29 cellular contexts compared by ENCODE assay signal in the genomic region with DNA sequence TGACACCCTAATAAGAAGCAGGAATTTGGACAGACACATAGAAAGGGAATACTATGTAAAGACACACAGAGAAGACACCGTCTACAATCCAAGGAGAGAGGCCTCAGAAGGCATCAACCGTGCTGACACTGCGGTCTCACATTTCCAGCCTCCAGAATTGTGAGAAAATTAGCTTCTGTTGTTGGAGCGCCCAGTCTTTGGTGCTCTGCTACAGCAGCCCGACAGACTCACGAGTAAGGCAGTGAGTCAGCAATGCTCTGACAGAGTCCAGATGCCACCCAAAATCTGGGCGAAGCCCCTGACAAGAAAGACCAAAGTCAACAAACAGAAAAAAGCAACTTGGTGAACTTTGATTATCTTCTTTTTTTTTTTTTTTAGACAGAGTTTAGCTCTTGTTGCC. TPM values are rescaled to one million over a fixed set of nuclear protein-coding genes. Genes with fewer than 3 reads are reported as not detected.
DNase-seq lines count a peak whose midpoint lies in the region; ATAC-seq, FAIRE-seq and TF ChIP-seq lines count a peak whose summit lies in the region.
"Had no signal": no experiment of that assay in that cellular context is flagged by ENCODE, and none has a peak within 500 bp of the region (broad histone marks: within the 10 kb centered on the region; RNA-seq: fewer than 3 reads in every experiment).

No MANE protein-coding gene starts in this region.

- peak overlapping the region; percentile 39; the same call in 1 of the 2 replicates for H3K4me2 ChIP-seq in HepG2 (ENCODE audit: low read depth, low read length)
- H3K4me2 ChIP-seq in hepatocyte = no peak overlapping the region

- intact Hi-C loops in HepG2 (cut with micrococcal nuclease; ENCODE audit: unreplicated experiment) = no loop called here
- intact Hi-C loops in right lobe of liver (cut with DNase I) = loop anchor here in 1 of 2 donors (10.0 kb wide), 1 partner anchor 134 kb away; no protein-coding TSS in a partner anchor
- intact Hi-C loops in kidney (cut with DNase I) = no loop called here

- no TSS peak for BruUV-seq in HepG2 (replicated peaks; lab: Mats Ljungman, UMichigan)

- peaks cover 2 to 23% of the 10 kb centered on the region in 2 experiments; a peak in 2 of 5 replicates for H3K27me3 ChIP-seq in HepG2 (ENCODE audit: control insufficient read depth in 1 of 2, insufficient read depth in 2 of 2, low read length in 2 of 2)
- H3K27me3 ChIP-seq in right lobe of liver = no peaks in the 10 kb centered on the region
- no peaks in the 10 kb centered on the region for H3K27me3 ChIP-seq in hepatocyte
- H3K27me3 ChIP-seq: suprapubic skin, upper lobe of right lung had no signal

- H3K9me2 ChIP-seq in hepatocyte (replicated peaks; ENCODE audit: insufficient read depth) = no peaks in the 10 kb centered on the region

- DNase-seq in HepG2 (ENCODE audit: low spot score) (no peak), right lobe of liver (no peak), cardiac fibroblast (ENCODE audit: low read depth in 2 of 2) (peak; percentile 10 to 62), hepatocyte (ENCODE audit: low spot score) (peak; percentile 37), pons (ENCODE audit: low spot score) (no peak), kidney (no peak), NCI-H2081 (lab: John Stamatoyannopoulos, UW) (no peak)
- DNase-seq: 8988T; activated CD4-positive, CD25-positive, alpha-beta regulatory T cell; activated T-cell treated with anti-CD3 and anti-CD28 coated beads, Interleukin-2, amount 50 U/mL, for 72 hours; AML-193; CD4-positive, alpha-beta memory T cell; central memory CD4-positive, alpha-beta T cell; dermis blood vessel endothelial cell; DMS53; HCEC 1CT; Karpas-422; midbrain; naive thymus-derived CD8-positive, alpha-beta T cell; NCI-H1417; NCI-H2029; NK-92 treated with Interleukin-12 subunit alpha and Interleukin-12 subunit beta, amount 100 ng/mL, for 24 hours; nucleus accumbens; stimulated activated naive B cell treated with anti-CD40 and anti-IgM and Interleukin-4, amounts not matched to agents 10 μg/mL and 1 μg/mL and 100 μg/mL, for 72 hours; upper lobe of right lung had no signal

- TF ChIP-seq CTCF in HepG2 (CRISPR knock-in tag; IDR thresholded peaks at IDR 0.05) (no peak), right lobe of liver (IDR thresholded peaks at IDR 0.05) (no peak), cardiac fibroblast (IDR thresholded peaks at IDR 0.05; ENCODE audit: low read depth, low read length) (no peak), hepatocyte (IDR thresholded peaks at IDR 0.05; ENCODE audit: poor library complexity) (no peak), kidney (IDR thresholded peaks at IDR 0.05; ENCODE audit: borderline replicate concordance, extremely low read depth, insufficient read depth) (no peak)

- POLR2A ChIA-PET in HepG2 (lab: Yijun Ruan, JAX) = interaction anchor here (1.3 kb wide), 1 partner anchor 15 kb away, joined by 5 read pairs; no protein-coding TSS in a partner anchor

- H3K9ac ChIP-seq in HepG2 (ENCODE audit: insufficient read depth, low read depth, low read length) (no peak overlapping the region), kidney (ENCODE audit: low read length in 2 of 2) (no peak overlapping the region)

- no peak for TF ChIP-seq EP300 in HepG2 (IDR thresholded peaks at IDR 0.05; ENCODE audit: low read depth in 2 of 2, low read length in 2 of 2)
- TF ChIP-seq EP300 in HepG2 (CRISPR knock-in tag; IDR thresholded peaks at IDR 0.05; ENCODE audit: borderline replicate concordance) = no peak

- H3K27ac ChIP-seq in HepG2 (ENCODE audit: extremely low read length, insufficient read depth, low read length) (no peak overlapping the region), right lobe of liver (no peak overlapping the region), hepatocyte (peak overlapping the region; percentile 59), kidney (ENCODE audit: low read depth in 2 of 2, low read length in 2 of 2) (no peak overlapping the region)
- H3K27ac ChIP-seq: suprapubic skin, upper lobe of right lung had no signal

- no peaks in the 10 kb centered on the region for H4K20me1 ChIP-seq in HepG2 (ENCODE audit: insufficient read depth, low read length)
- no peaks in the 10 kb centered on the region for H4K20me1 ChIP-seq in hepatocyte (ENCODE audit: insufficient read depth, poor library complexity, severe bottlenecking)

- CTCF ChIA-PET in HepG2 (lab: Yijun Ruan, JAX; ENCODE audit: low intra/inter-chr PET ratio, low total read pairs) = no interaction called here

- TF ChIP-seq POLR2A in HepG2 (IDR thresholded peaks at IDR 0.05; ENCODE audit: insufficient read depth in 1 of 2, low read depth in 2 of 2, low read length in 2 of 2) (no peak), right lobe of liver (IDR thresholded peaks at IDR 0.05) (no peak)

- H3K36me3 ChIP-seq in HepG2 (replicated peaks in 1 of 2; ENCODE audit: control insufficient read depth in 1 of 2, insufficient read depth in 2 of 2, low read length in 2 of 2) (no peaks in the 10 kb centered on the region), right lobe of liver (no peaks in the 10 kb centered on the region), hepatocyte (replicated peaks; ENCODE audit: insufficient read depth, low read depth) (no peaks in the 10 kb centered on the region), kidney (ENCODE audit: control insufficient read depth in 1 of 2, insufficient read depth in 2 of 2, low read length in 2 of 2) (no peaks in the 10 kb centered on the region)
- H3K36me3 ChIP-seq: suprapubic skin, upper lobe of right lung had no signal

- H3K9me3 ChIP-seq in HepG2 (ENCODE audit: low read length) (no peaks in the 10 kb centered on the region), right lobe of liver (no peaks in the 10 kb centered on the region), hepatocyte (ENCODE audit: low read depth) (no peaks in the 10 kb centered on the region), kidney (ENCODE audit: control insufficient read depth in 1 of 2, low read length in 2 of 2) (peaks cover 0 to 3% of the 10 kb centered on the region in 2 donors)
- H3K9me3 ChIP-seq: suprapubic skin, upper lobe of right lung had no signal

- WGBS in HepG2 (ENCODE audit: low lambda C conversion rate) = 31% methylated on average over 5 of the region's 7 CpGs
- 81% methylated on average over 7 of the region's 7 CpGs for WGBS in right lobe of liver (ENCODE audit: insufficient coverage, low coverage, low lambda C conversion rate, missing lambda C conversion rate)
- WGBS in hepatocyte (ENCODE audit: low lambda C conversion rate, missing lambda C conversion rate) = 40% methylated on average over 7 of the region's 7 CpGs

- in situ Hi-C loops in HepG2 (cut with HindIII; ENCODE audit: extremely low pct_ligation_motif_present, low pct_unique_long_range_greater_than_20kb) = loop anchor here (10.0 kb wide), 1 partner anchor 144 kb away; no protein-coding TSS in a partner anchor

- ATAC-seq in HepG2 (no peak; the same call in 2 of the 3 replicates), right lobe of liver (no peak), GM18870 (IDR thresholded peaks at IDR 0.05; ENCODE audit: unreplicated experiment) (no peak)
- ATAC-seq: activated T-cell treated with anti-CD3 and anti-CD28 coated beads, Interleukin-2, amount 50 U/mL, for 72 hours; esophagus mucosa; naive thymus-derived CD8-positive, alpha-beta T cell; stimulated activated naive B cell treated with anti-CD40 and anti-IgM and Interleukin-4, amounts not matched to agents 10 μg/mL and 1 μg/mL and 100 μg/mL, for 72 hours; upper lobe of right lung had no signal

- no peaks in the 10 kb centered on the region for H3K79me2 ChIP-seq in HepG2 (ENCODE audit: insufficient read depth, low read length)
- no peaks in the 10 kb centered on the region for H3K79me2 ChIP-seq in hepatocyte

- no peak for TF ChIP-seq RAD21 in HepG2 (CRISPR knock-in tag; IDR thresholded peaks at IDR 0.05)

- no peak overlapping the region for H2AFZ ChIP-seq in HepG2 (ENCODE audit: low read length)
- H2AFZ ChIP-seq in hepatocyte = no peak overlapping the region

- no peak for FAIRE-seq in HepG2 (lab: Jason Lieb, UNC)
- no peak for FAIRE-seq in kidney (lab: Jason Lieb, UNC)
- FAIRE-seq: keratinocyte had no signal

- H3K4me3 ChIP-seq in HepG2 (replicated peaks in 1 of 3; ENCODE audit: insufficient read depth in 1 of 3, low read depth in 2 of 3, low read length in 3 of 3) (no peak overlapping the region), right lobe of liver (no peak overlapping the region), cardiac fibroblast (replicated peaks in 1 of 2; ENCODE audit: low read depth in 2 of 2, low read length in 2 of 2) (no peak overlapping the region), hepatocyte (no peak overlapping the region), kidney (ENCODE audit: low read length in 2 of 2) (no peak overlapping the region)
- H3K4me3 ChIP-seq: suprapubic skin, upper lobe of right lung had no signal

- H3K4me1 ChIP-seq in HepG2 (ENCODE audit: insufficient read depth, low read length) (peaks cover 26% of the 10 kb centered on the region), right lobe of liver (no peaks in the 10 kb centered on the region), hepatocyte (ENCODE audit: insufficient read depth) (peaks cover 12% of the 10 kb centered on the region), kidney (ENCODE audit: control insufficient read depth in 1 of 2, insufficient read depth in 1 of 2, low read depth in 1 of 2, low read length in 2 of 2) (no peaks in the 10 kb centered on the region)
- H3K4me1 ChIP-seq: suprapubic skin, upper lobe of right lung had no signal

RNA-seq across cellular contexts. Expression of gene RAI1, which starts 32.5 kb away (rescaled TPM):
- total RNA-seq in HepG2 (2016; rRNA removed; fragmentation: Illumina TruSeq; extraction: Trizol) (5.1 and 5.2 TPM in 2 replicates), right lobe of liver (10 to 100 TPM in 2 of 6 experiments, 1 to 10 TPM in 4; 6.1 to 14.5 (median 8.4) TPM), hepatocyte (19.2 and 23.8 TPM in 2 replicates), kidney (50.5 TPM)
- 2.6 and 3.4 TPM in 2 replicates for total RNA-seq in HepG2 (2016; cell fraction: cytosol; rRNA removed; fragmentation: Illumina TruSeq; extraction: Trizol; ENCODE audit: low read depth)
- total RNA-seq in HepG2 (2016; cell fraction: insoluble cytoplasmic fraction; rRNA removed; fragmentation: Illumina TruSeq; extraction: Trizol) = 5.2 and 5.4 TPM in 2 replicates
- 4.3 and 5.6 TPM in 2 replicates for total RNA-seq in HepG2 (2016; cell fraction: membrane; rRNA removed; fragmentation: Illumina TruSeq; extraction: Trizol)
- total RNA-seq in HepG2 (2016; cell fraction: nucleus; rRNA removed; fragmentation: Illumina TruSeq; extraction: Trizol) = 7.2 and 9.2 TPM in 2 replicates
- polyA plus RNA-seq in HepG2 (2011; rRNA removed) (3.4 and 3.9 TPM in 2 replicates), hepatocyte (18.7 and 20.2 TPM in 2 replicates), kidney (ENCODE audit: insufficient read depth, low read depth, low replicate concordance) (6.7 TPM)
- polyA plus RNA-seq in HepG2 (2011; cell fraction: cytosol; rRNA removed) = 1.9 and 2.7 TPM in 2 replicates
- 15.5 and 22.7 TPM in 2 replicates for polyA plus RNA-seq in HepG2 (2011; cell fraction: nucleus; rRNA removed)
- 6.0 and 9.1 TPM in 2 replicates for polyA plus RNA-seq in HepG2 (2012)
- polyA plus RNA-seq in HepG2 (2016; cell fraction: cytosol; fragmentation: Illumina TruSeq; extraction: Trizol; ENCODE audit: low read depth) = 3.8 and 4.7 TPM in 2 replicates
- polyA plus RNA-seq in HepG2 (2016; cell fraction: insoluble cytoplasmic fraction; fragmentation: Illumina TruSeq; extraction: Trizol; ENCODE audit: low read depth) = 8.3 and 10.1 TPM in 2 replicates
- polyA plus RNA-seq in HepG2 (2016; cell fraction: membrane; fragmentation: Illumina TruSeq; extraction: Trizol; ENCODE audit: low read depth) = 5.1 and 5.2 TPM in 2 replicates
- 24.6 and 26.3 TPM in 2 replicates for polyA plus RNA-seq in HepG2 (2016; cell fraction: nucleus; fragmentation: Illumina TruSeq; extraction: Trizol; ENCODE audit: insufficient read depth, low read depth)
- 7.4 and 12.2 TPM in 2 replicates for polyA minus RNA-seq in HepG2 (2011; rRNA and poly(A)+ RNA removed; ENCODE audit: low replicate concordance)
- 6.2 and 6.7 TPM in 2 replicates for polyA minus RNA-seq in HepG2 (2011; cell fraction: cytosol; rRNA and poly(A)+ RNA removed)
- 9.0 and 12.1 TPM in 2 replicates for polyA minus RNA-seq in HepG2 (2011; cell fraction: nucleus; rRNA and poly(A)+ RNA removed)

RNA-seq across cellular contexts. Expression of gene PEMT, which starts 57.3 kb away (rescaled TPM):
- total RNA-seq in HepG2 (2016; rRNA removed; fragmentation: Illumina TruSeq; extraction: Trizol) (16.4 and 31.7 TPM in 2 replicates), right lobe of liver (100 to 1,000 TPM in 5 of 6 experiments, 10 to 100 TPM in 1; 92.4 to 184 (median 170) TPM), hepatocyte (50.1 and 58.6 TPM in 2 replicates), kidney (36.8 TPM)
- 38.2 and 45.8 TPM in 2 replicates for total RNA-seq in HepG2 (2016; cell fraction: cytosol; rRNA removed; fragmentation: Illumina TruSeq; extraction: Trizol; ENCODE audit: low read depth)
- total RNA-seq in HepG2 (2016; cell fraction: insoluble cytoplasmic fraction; rRNA removed; fragmentation: Illumina TruSeq; extraction: Trizol) = 16.3 and 32.5 TPM in 2 replicates
- total RNA-seq in HepG2 (2016; cell fraction: membrane; rRNA removed; fragmentation: Illumina TruSeq; extraction: Trizol) = 31.0 and 42.8 TPM in 2 replicates
- 15.8 and 21.7 TPM in 2 replicates for total RNA-seq in HepG2 (2016; cell fraction: nucleus; rRNA removed; fragmentation: Illumina TruSeq; extraction: Trizol)
- polyA plus RNA-seq in HepG2 (2011; rRNA removed) (43.6 and 61.4 TPM in 2 replicates), hepatocyte (70.4 and 78.9 TPM in 2 replicates), kidney (ENCODE audit: insufficient read depth, low read depth, low replicate concordance) (52.1 TPM)
- polyA plus RNA-seq in HepG2 (2011; cell fraction: cytosol; rRNA removed) = 54.3 and 73.8 TPM in 2 replicates
- 36.9 and 41.0 TPM in 2 replicates for polyA plus RNA-seq in HepG2 (2011; cell fraction: nucleus; rRNA removed)
- polyA plus RNA-seq in HepG2 (2012) = 38.0 and 42.3 TPM in 2 replicates
- 46.1 and 58.0 TPM in 2 replicates for polyA plus RNA-seq in HepG2 (2016; cell fraction: cytosol; fragmentation: Illumina TruSeq; extraction: Trizol; ENCODE audit: low read depth)
- polyA plus RNA-seq in HepG2 (2016; cell fraction: insoluble cytoplasmic fraction; fragmentation: Illumina TruSeq; extraction: Trizol; ENCODE audit: low read depth) = 24.1 and 25.5 TPM in 2 replicates
- polyA plus RNA-seq in HepG2 (2016; cell fraction: membrane; fragmentation: Illumina TruSeq; extraction: Trizol; ENCODE audit: low read depth) = 38.1 and 45.2 TPM in 2 replicates
- 39.8 and 40.0 TPM in 2 replicates for polyA plus RNA-seq in HepG2 (2016; cell fraction: nucleus; fragmentation: Illumina TruSeq; extraction: Trizol; ENCODE audit: insufficient read depth, low read depth)
- 51.2 and 54.0 TPM in 2 replicates for polyA minus RNA-seq in HepG2 (2011; rRNA and poly(A)+ RNA removed; ENCODE audit: low replicate concordance)
- 20.3 and 22.0 TPM in 2 replicates for polyA minus RNA-seq in HepG2 (2011; cell fraction: cytosol; rRNA and poly(A)+ RNA removed)
- 6.6 and 8.5 TPM in 2 replicates for polyA minus RNA-seq in HepG2 (2011; cell fraction: nucleus; rRNA and poly(A)+ RNA removed)

Comparison
In these comparisons a context has a peak if more than half of its experiments do, and no peak if none do; other contexts are left out.
1. DNase-seq: peak in cardiac fibroblast (2 of 2) and hepatocyte (single experiment); none in HepG2 (single experiment), right lobe of liver (0 of 3), pons (single experiment), kidney (single experiment) and NCI-H2081 (0 of 2).